In genomic region chr14:29927596-29928341, GRCh38 we compare ENCODE assay signal across 8 cellular contexts. TPM values are rescaled to one million over a fixed set of nuclear protein-coding genes. Genes with fewer than 3 reads are reported as not detected.
DNase-seq lines count a peak whose midpoint lies in the region; ATAC-seq and TF ChIP-seq lines count a peak whose summit lies in the region.

Gene PRKD1, minus strand, starts transcription at chr14:29927847.

- peaks cover 38% of the 10 kb centered on the region for H3K27me3 Mint-ChIP-seq in T-helper 1 cell treated with Interleukin-12 subunit alpha and Interleukin-12 subunit beta and Interleukin-4 antibody, amounts not matched to agents 30 μg/mL and 1 μg/mL, for 36 hours (ENCODE audit: low read depth)

- no peaks in the 10 kb centered on the region for H3K36me3 ChIP-seq in kidney epithelial cell (ENCODE audit: control insufficient read depth, insufficient read depth, low read length)

- DNase-seq in T-helper 1 cell, result no peak
- DNase-seq in NCI-H510A treated with DMSO at 0.1 percent for 48 hours (lab: John Stamatoyannopoulos, UW), result peak; percentile 55
- no peak for DNase-seq in kidney epithelial cell (ENCODE audit: low read depth)
- no peak for DNase-seq in HT-29 (ENCODE audit: low spot score)

- H3K27ac ChIP-seq in cingulate gyrus (ENCODE audit: low read depth, low read length) (peak within 1 kb of the TSS; percentile 63), skin epidermis (peak within 1 kb of the TSS in 16 of 21 experiments; percentile 5 to 81 (median 52))

- TF ChIP-seq CTCF in kidney epithelial cell (IDR thresholded peaks at IDR 0.05; ENCODE audit: insufficient read depth, low read length, poor library complexity, severe bottlenecking), result no peak

- peak within 1 kb of the TSS; percentile 18 for H3K27ac Mint-ChIP-seq in T-helper 1 cell treated with Interleukin-12 subunit alpha and Interleukin-12 subunit beta and Interleukin-4 antibody, amounts not matched to agents 30 μg/mL and 1 μg/mL, for 36 hours

- H3K9me3 Mint-ChIP-seq in T-helper 1 cell treated with Interleukin-12 subunit alpha and Interleukin-12 subunit beta and Interleukin-4 antibody, amounts not matched to agents 30 μg/mL and 1 μg/mL, for 36 hours, result no peaks in the 10 kb centered on the region

- no peaks in the 10 kb centered on the region for H3K27me3 ChIP-seq in kidney epithelial cell (ENCODE audit: control insufficient read depth, insufficient read depth, low read length)

- peak; percentile 38 for ATAC-seq in HG02623 (IDR thresholded peaks at IDR 0.05; ENCODE audit: unreplicated experiment)

- peak within 1 kb of the TSS; percentile 74 for H3K4me3 Mint-ChIP-seq in T-helper 1 cell treated with Interleukin-12 subunit alpha and Interleukin-12 subunit beta and Interleukin-4 antibody, amounts not matched to agents 30 μg/mL and 1 μg/mL, for 36 hours

- H3K4me3 ChIP-seq in kidney epithelial cell (ENCODE audit: low read depth, low read length) (peak within 1 kb of the TSS; percentile 69), skin epidermis (peak within 1 kb of the TSS; percentile 36 to 68 (median 51))

- peaks cover 5% of the 10 kb centered on the region for H3K4me1 Mint-ChIP-seq in T-helper 1 cell treated with Interleukin-12 subunit alpha and Interleukin-12 subunit beta and Interleukin-4 antibody, amounts not matched to agents 30 μg/mL and 1 μg/mL, for 36 hours (ENCODE audit: low read depth)

- peaks cover 3% of the 10 kb centered on the region for H3K36me3 Mint-ChIP-seq in T-helper 1 cell treated with Interleukin-12 subunit alpha and Interleukin-12 subunit beta and Interleukin-4 antibody, amounts not matched to agents 30 μg/mL and 1 μg/mL, for 36 hours (ENCODE audit: low read depth)

RNA-seq across cellular contexts. Expression of gene PRKD1, which starts in this region (rescaled TPM):
- 4.3 and 7.2 TPM in 2 replicates for total RNA-seq in kidney epithelial cell
- not detected in 2 replicates for total RNA-seq in HT-29 (2014; rRNA removed; shearing (Covaris generic))
